In the genomic region with DNA sequence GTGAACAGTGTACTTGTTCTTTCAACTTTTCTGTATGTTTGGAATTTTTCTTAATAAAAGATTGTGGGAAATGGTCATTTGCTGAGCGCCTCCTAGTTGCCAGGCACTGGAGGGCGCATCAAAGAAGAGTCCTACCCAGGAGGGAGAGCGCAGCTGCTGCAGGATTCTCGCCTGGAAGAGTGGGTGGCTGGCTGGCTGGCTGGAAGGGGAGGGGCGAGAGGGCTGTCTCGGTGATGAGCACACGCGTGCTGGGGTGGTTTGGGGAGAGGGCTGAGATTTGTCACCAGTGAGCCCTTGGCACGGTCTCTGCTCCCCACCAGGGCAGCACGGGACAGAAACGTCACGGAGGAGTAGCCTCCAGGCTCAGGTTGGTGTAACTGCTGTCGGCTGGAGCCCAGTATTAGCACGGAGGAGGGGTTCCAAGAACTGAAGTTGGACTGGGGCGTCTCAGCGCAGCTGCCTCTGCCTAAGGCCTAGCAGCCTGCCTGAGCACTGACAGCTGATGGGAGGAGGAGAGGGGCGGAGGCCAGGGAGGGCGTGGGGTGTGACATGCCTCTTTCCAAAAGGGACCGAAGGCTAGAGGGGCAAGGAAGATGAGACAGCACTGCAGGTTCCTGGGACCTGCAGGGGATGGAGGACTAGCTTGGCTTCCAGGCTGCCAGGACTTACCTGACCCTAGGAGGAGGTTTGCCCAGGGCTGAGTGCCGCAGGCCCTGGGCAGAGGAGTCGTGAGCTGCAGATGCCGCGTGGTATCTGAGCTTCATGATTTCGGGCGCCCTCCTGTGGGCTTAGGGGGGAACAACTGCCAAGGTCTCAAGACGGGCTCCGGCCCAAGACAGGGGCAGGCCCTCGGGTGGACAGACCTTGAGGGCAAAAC, we compare ENCODE assay signal across 8 cellular contexts. TPM values are rescaled to one million over a fixed set of nuclear protein-coding genes. Genes with fewer than 3 reads are reported as not detected.
DNase-seq lines count a peak whose midpoint lies in the region; TF ChIP-seq lines count a peak whose summit lies in the region.

No MANE protein-coding gene starts in this region.

- peak overlapping the region; percentile 79 for H3K4me2 ChIP-seq in osteoblast (ENCODE audit: insufficient read depth, low read length)

- CTCF ChIA-PET in activated naive CD4-positive, alpha-beta T cell treated with anti-CD3 and anti-CD28 coated beads, Interleukin-2, amount 10 ng/mL, durations not matched to agents 7 days and 5 days (lab: Charles Lee), result interaction anchor here (0.5 to 7.3 kb wide), 50 partner anchors 8 to 403 kb away, joined by 3 to 135 read pairs (median 4); partner anchors contain the start of genes FA2H, WDR59 and ZNRF1

- no peaks in the 10 kb centered on the region for H3K9me3 Mint-ChIP-seq in activated naive CD4-positive, alpha-beta T cell treated with anti-CD3 and anti-CD28 coated beads, Interleukin-2, amount 10 ng/mL, durations not matched to agents 7 days and 5 days

- peak overlapping the region; percentile 52 for H3K27ac Mint-ChIP-seq in activated naive CD4-positive, alpha-beta T cell treated with anti-CD3 and anti-CD28 coated beads, Interleukin-2, amount 10 ng/mL, durations not matched to agents 7 days and 5 days

- peaks cover 57% of the 10 kb centered on the region for H3K4me1 Mint-ChIP-seq in activated naive CD4-positive, alpha-beta T cell treated with anti-CD3 and anti-CD28 coated beads, Interleukin-2, amount 10 ng/mL, durations not matched to agents 7 days and 5 days

- H3K36me3 ChIP-seq in ES-I3 (ENCODE audit: insufficient read depth, low read length) (no peaks in the 10 kb centered on the region), HAP-1 (replicated peaks) (no peaks in the 10 kb centered on the region), MG63 (no peaks in the 10 kb centered on the region), SJCRH30 (no peaks in the 10 kb centered on the region), osteoblast (ENCODE audit: insufficient read depth, low read length) (no peaks in the 10 kb centered on the region)

- H3K36me3 Mint-ChIP-seq in activated naive CD4-positive, alpha-beta T cell treated with anti-CD3 and anti-CD28 coated beads, Interleukin-2, amount 10 ng/mL, durations not matched to agents 7 days and 5 days, result peaks cover 1% of the 10 kb centered on the region

- H3K27ac ChIP-seq in SJCRH30 (peak overlapping the region; percentile 54), osteoblast (ENCODE audit: low read depth, low read length) (peak overlapping the region; percentile 52), temporal lobe (ENCODE audit: low read depth, low read length) (peak overlapping the region; percentile 64)

- H3K79me2 ChIP-seq in osteoblast (ENCODE audit: insufficient read depth, low read length), result no peaks in the 10 kb centered on the region

- DNase-seq in HAP-1 (ENCODE audit: low spot score in 2 of 2) (peak; percentile 80 to 88), MG63 (peak; percentile 85), SJCRH30 (peak; percentile 84 to 91), germinal center (ENCODE audit: low spot score) (peak; percentile 87), osteoblast (ENCODE audit: insufficient read length, low spot score, missing footprints) (peak; percentile 99)
- peak; percentile 88 for DNase-seq in activated naive CD4-positive, alpha-beta T cell treated with anti-CD3 and anti-CD28 coated beads, Interleukin-2, amount 10 ng/mL, durations not matched to agents 7 days and 5 days

- peaks cover 12% of the 10 kb centered on the region for H4K20me1 ChIP-seq in osteoblast (ENCODE audit: insufficient read depth, low read length)

- H3K4me3 ChIP-seq in HAP-1 (no peak overlapping the region), MG63 (no peak overlapping the region), SJCRH30 (peak overlapping the region; percentile 47), osteoblast (ENCODE audit: insufficient read depth, low read length) (peak overlapping the region; percentile 45)

- no peaks in the 10 kb centered on the region for H3K9me3 ChIP-seq in ES-I3 (ENCODE audit: control insufficient read depth, insufficient read depth, low read length)
- H3K9me3 ChIP-seq in HAP-1, result no peaks in the 10 kb centered on the region
- H3K9me3 ChIP-seq in MG63, result no peaks in the 10 kb centered on the region
- H3K9me3 ChIP-seq in SJCRH30 (replicated peaks), result no peaks in the 10 kb centered on the region
- no peaks in the 10 kb centered on the region for H3K9me3 ChIP-seq in osteoblast (ENCODE audit: low read depth, low read length)

- H3K4me1 ChIP-seq in ES-I3 (ENCODE audit: insufficient read depth, low read length) (peaks cover 16% of the 10 kb centered on the region; the same call in 1 of the 2 replicates), HAP-1 (no peaks in the 10 kb centered on the region), SJCRH30 (peaks cover 8% of the 10 kb centered on the region), osteoblast (ENCODE audit: insufficient read depth, low read length) (peaks cover 30% of the 10 kb centered on the region)

- peak overlapping the region; percentile 27; the same call in 1 of the 2 replicates for H3K9ac ChIP-seq in ES-I3 (ENCODE audit: low read depth, low read length)

- H3K27me3 ChIP-seq in HAP-1 (ENCODE audit: low read depth) (no peaks in the 10 kb centered on the region), MG63 (no peaks in the 10 kb centered on the region), SJCRH30 (no peaks in the 10 kb centered on the region), osteoblast (ENCODE audit: insufficient read depth, low read length) (no peaks in the 10 kb centered on the region)

- H3K27me3 Mint-ChIP-seq in activated naive CD4-positive, alpha-beta T cell treated with anti-CD3 and anti-CD28 coated beads, Interleukin-2, amount 10 ng/mL, durations not matched to agents 7 days and 5 days, result peaks cover 17% of the 10 kb centered on the region

- H3K4me3 Mint-ChIP-seq in activated naive CD4-positive, alpha-beta T cell treated with anti-CD3 and anti-CD28 coated beads, Interleukin-2, amount 10 ng/mL, durations not matched to agents 7 days and 5 days, result no peak overlapping the region

- in situ Hi-C loops in HAP-1 (cut with MboI; ENCODE audit: low sequenced_read_pairs), result no loop called here

- peak overlapping the region; percentile 58 for H2AFZ ChIP-seq in osteoblast (ENCODE audit: low read length)

- TF ChIP-seq CTCF in osteoblast (IDR thresholded peaks at IDR 0.05; ENCODE audit: extremely low read depth, low read depth, low read length), result peak; percentile 89

RNA-seq across cellular contexts. Expression of gene LDHD, which starts 5.7 kb away (rescaled TPM):
- not detected in 2 replicates for total RNA-seq in MG63 (2014; rRNA removed; shearing (Covaris generic); ENCODE audit: low replicate concordance)
- 0.08 TPM in 1 of 2 replicates, not detected in the other for total RNA-seq in SJCRH30 (2014; rRNA removed; shearing (Covaris generic))
- total RNA-seq in osteoblast (2.7 and 3.6 TPM in 2 replicates), temporal lobe (1.2 TPM)

RNA-seq across cellular contexts. Expression of gene ZFP1, which starts 37.4 kb away (rescaled TPM):
- total RNA-seq in MG63 (2014; rRNA removed; shearing (Covaris generic); ENCODE audit: low replicate concordance), result 4.0 and 5.2 TPM in 2 replicates
- 8.4 and 10.9 TPM in 2 replicates for total RNA-seq in SJCRH30 (2014; rRNA removed; shearing (Covaris generic))
- total RNA-seq in osteoblast (12.7 TPM in 2 replicates), temporal lobe (58.0 TPM)

Comparison
In these comparisons a context has a peak if more than half of its experiments do, and no peak if none do; other contexts are left out.
1. H3K4me3 ChIP-seq: peak in SJCRH30 (single experiment) and osteoblast (single experiment); none in HAP-1 (single experiment) and MG63 (single experiment).
2. Peak in every context shown above with its lines, with median percentiles within 50 percentile points of each other: DNase-seq and H3K27ac ChIP-seq.